ENCODE assay signal across 27 cellular contexts in genomic region chr4:164116286-164116685, GRCh38.
"Had no signal": no experiment of that assay in that cellular context is flagged by ENCODE, and none has a peak within 500 bp of the region (broad histone marks: within the 10 kb centered on the region; RNA-seq: fewer than 3 reads in every experiment).

No MANE protein-coding gene starts in this region.

- H3K9me3 Mint-ChIP-seq: activated naive CD4-positive, alpha-beta T cell treated with anti-CD3 and anti-CD28 coated beads, Interleukin-2, amount 50 U/mL, for 24 hours; activated T-helper 2 cell treated with anti-CD3 and anti-CD28 coated beads, Interferon-gamma antibody, Interleukin-2, Interleukin-4, amounts not matched to agents 10 μg/mL and 5 μg/mL and 100 μg/mL, durations not matched to agents 14 hours and 24 hours and 36 hours; stimulated activated memory B cell treated with anti-CD40 and anti-IgM and Interleukin-4, amounts not matched to agents 10 μg/mL and 1 μg/mL and 100 μg/mL, for 72 hours; T-helper 2 cell treated with Interferon-gamma antibody and Interleukin-4, amounts not matched to agents 5 μg/mL and 100 μg/mL, for 36 hours had no signal

- ATAC-seq: activated CD8-positive, alpha-beta memory T cell treated with anti-CD3 and anti-CD28 coated beads, Interleukin-2, amount 10 ng/mL, durations not matched to agents 7 days and 5 days; activated CD8-positive, alpha-beta T cell treated with anti-CD3 and anti-CD28 coated beads, Interleukin-2, amount 10 ng/mL, durations not matched to agents 7 days and 5 days; effector memory CD8-positive, alpha-beta T cell; gastrocnemius medialis; mucosa of descending colon; natural killer cell treated with Interleukin-12 subunit alpha and Interleukin-12 subunit beta and Interleukin-15 and Interleukin-18, amount 100 ng/mL, for 72 hours; sciatic nerve; stimulated activated memory B cell treated with anti-CD40 and anti-IgM and Interleukin-4, amounts not matched to agents 10 μg/mL and 1 μg/mL and 100 μg/mL, for 72 hours; T-cell had no signal

- DNase-seq: activated B cell treated with CpG ODN at 0.5 μM for 24 hours; activated CD8-positive, alpha-beta memory T cell treated with anti-CD3 and anti-CD28 coated beads, Interleukin-2, amount 10 ng/mL, durations not matched to agents 7 days and 5 days; activated CD8-positive, alpha-beta T cell treated with anti-CD3 and anti-CD28 coated beads, Interleukin-2, amount 10 ng/mL, durations not matched to agents 7 days and 5 days; activated T-cell treated with anti-CD3 and anti-CD28 coated beads, Interleukin-2, amount 50 U/mL, for 48 hours; colonic mucosa; effector memory CD8-positive, alpha-beta T cell; erythroblast; gastrocnemius medialis; kidney; mesenchymal stem cell; mucosa of descending colon; retina; stimulated activated CD4-positive, alpha-beta T cell treated with anti-CD3 and anti-CD28 coated beads, Interleukin-12 subunit alpha, Interleukin-12 subunit beta, amount 100 ng/mL, for 4 hours; stimulated activated CD4-positive, alpha-beta T cell treated with anti-CD3 and anti-CD28 coated beads, Interleukin-4, amount 100 ng/mL, for 1 hour; stomach; T-cell; trophoblast cell; uterus had no signal

- H3K4me3 Mint-ChIP-seq: activated B cell treated with CpG ODN at 0.5 μM for 24 hours; activated CD8-positive, alpha-beta memory T cell treated with anti-CD3 and anti-CD28 coated beads, Interleukin-2, amount 10 ng/mL, durations not matched to agents 7 days and 5 days; activated CD8-positive, alpha-beta T cell treated with anti-CD3 and anti-CD28 coated beads, Interleukin-2, amount 10 ng/mL, durations not matched to agents 7 days and 5 days; activated naive CD4-positive, alpha-beta T cell treated with anti-CD3 and anti-CD28 coated beads, Interleukin-2, amount 50 U/mL, for 24 hours; effector memory CD8-positive, alpha-beta T cell; natural killer cell treated with Interleukin-12 subunit alpha and Interleukin-12 subunit beta and Interleukin-15 and Interleukin-18, amount 100 ng/mL, for 72 hours; stimulated activated memory B cell treated with anti-CD40 and anti-IgM and Interleukin-4, amounts not matched to agents 10 μg/mL and 1 μg/mL and 100 μg/mL, for 72 hours; T-cell; T-helper 2 cell treated with Interferon-gamma antibody and Interleukin-4, amounts not matched to agents 5 μg/mL and 100 μg/mL, for 36 hours had no signal

- H3K4me1 Mint-ChIP-seq: activated B cell treated with CpG ODN at 0.5 μM for 24 hours; activated CD8-positive, alpha-beta memory T cell treated with anti-CD3 and anti-CD28 coated beads, Interleukin-2, amount 10 ng/mL, durations not matched to agents 7 days and 5 days; activated naive CD4-positive, alpha-beta T cell treated with anti-CD3 and anti-CD28 coated beads, Interleukin-2, amount 50 U/mL, for 24 hours; stimulated activated memory B cell treated with anti-CD40 and anti-IgM and Interleukin-4, amounts not matched to agents 10 μg/mL and 1 μg/mL and 100 μg/mL, for 72 hours; T-cell had no signal

- H3K27ac ChIP-seq: colonic mucosa, gastrocnemius medialis, skin epidermis, stomach, thoracic aorta, uterus had no signal

- H3K27ac Mint-ChIP-seq: activated B cell treated with CpG ODN at 0.5 μM for 24 hours; activated CD8-positive, alpha-beta memory T cell treated with anti-CD3 and anti-CD28 coated beads, Interleukin-2, amount 10 ng/mL, durations not matched to agents 7 days and 5 days; activated CD8-positive, alpha-beta T cell treated with anti-CD3 and anti-CD28 coated beads, Interleukin-2, amount 10 ng/mL, durations not matched to agents 7 days and 5 days; activated naive CD4-positive, alpha-beta T cell treated with anti-CD3 and anti-CD28 coated beads, Interleukin-2, amount 50 U/mL, for 24 hours; activated T-helper 2 cell treated with anti-CD3 and anti-CD28 coated beads, Interferon-gamma antibody, Interleukin-2, Interleukin-4, amounts not matched to agents 10 μg/mL and 5 μg/mL and 100 μg/mL, durations not matched to agents 14 hours and 24 hours and 36 hours; effector memory CD8-positive, alpha-beta T cell; natural killer cell treated with Interleukin-12 subunit alpha and Interleukin-12 subunit beta and Interleukin-15 and Interleukin-18, amount 100 ng/mL, for 72 hours; progenitor cell of endocrine pancreas; stimulated activated memory B cell treated with anti-CD40 and anti-IgM and Interleukin-4, amounts not matched to agents 10 μg/mL and 1 μg/mL and 100 μg/mL, for 72 hours; T-cell; T-helper 2 cell treated with Interferon-gamma antibody and Interleukin-4, amounts not matched to agents 5 μg/mL and 100 μg/mL, for 36 hours had no signal

- H3K27me3 ChIP-seq: colonic mucosa, gastrocnemius medialis, stomach had no signal

- H3K36me3 Mint-ChIP-seq: activated CD8-positive, alpha-beta memory T cell treated with anti-CD3 and anti-CD28 coated beads, Interleukin-2, amount 10 ng/mL, durations not matched to agents 7 days and 5 days; activated naive CD4-positive, alpha-beta T cell treated with anti-CD3 and anti-CD28 coated beads, Interleukin-2, amount 50 U/mL, for 24 hours; natural killer cell treated with Interleukin-12 subunit alpha and Interleukin-12 subunit beta and Interleukin-15 and Interleukin-18, amount 100 ng/mL, for 72 hours; stimulated activated memory B cell treated with anti-CD40 and anti-IgM and Interleukin-4, amounts not matched to agents 10 μg/mL and 1 μg/mL and 100 μg/mL, for 72 hours; T-cell had no signal
